ENCODE assay signal across 1 cellular context in the genomic region with DNA sequence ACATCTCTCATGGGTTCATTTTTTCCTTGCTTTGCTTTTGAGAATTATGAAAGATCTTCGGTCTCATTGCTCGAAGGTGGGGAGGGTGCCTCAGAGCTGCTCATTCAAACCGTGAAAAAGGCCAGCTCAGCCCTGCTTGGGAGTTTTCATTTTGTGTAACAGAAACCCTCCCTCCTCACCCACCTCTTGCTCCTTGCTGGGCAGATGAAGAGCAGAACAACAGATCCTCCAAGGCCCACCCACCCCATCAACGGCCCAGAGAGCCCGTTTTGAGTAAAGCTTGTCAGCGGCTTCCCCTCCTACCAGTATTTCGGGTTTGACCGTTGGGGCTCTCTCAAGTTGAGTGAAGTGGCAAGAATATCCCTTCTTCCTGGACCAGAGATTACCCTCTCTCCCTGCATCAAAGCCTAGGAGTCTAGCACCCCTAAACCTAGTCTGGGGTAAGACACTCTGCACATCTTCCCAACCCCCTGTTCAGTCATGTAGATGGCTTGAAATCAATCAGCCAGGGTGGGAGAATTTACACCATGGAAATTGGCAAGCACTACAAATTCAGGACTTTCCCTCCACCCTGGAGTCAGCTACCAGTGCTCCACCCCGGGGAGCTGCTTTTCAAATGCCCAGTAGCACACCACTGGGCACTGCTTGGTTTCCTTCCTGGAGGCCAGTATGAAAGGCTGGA.
TF ChIP-seq lines count a peak whose summit lies in the region.

No MANE protein-coding gene starts in this region.

TF ChIP-seq in IMR-90, 13 proteins besides CTCF, POLR2A, EP300 and RAD21:
- TF ChIP-seq RFX5 (IDR thresholded peaks at IDR 0.05; ENCODE audit: low read depth, low read length) (no peak), NFE2L2 (IDR thresholded peaks at IDR 0.05; ENCODE audit: low read depth, low read length) (no peak), FOS (IDR thresholded peaks at IDR 0.05; ENCODE audit: low read depth, low read length) (no peak), MXI1 (IDR thresholded peaks at IDR 0.05; ENCODE audit: borderline replicate concordance, low read depth, low read length) (no peak), BHLHE40 (IDR thresholded peaks at IDR 0.05; ENCODE audit: low read depth, low read length) (no peak), MAFK (IDR thresholded peaks at IDR 0.05; ENCODE audit: low read depth, low read length) (no peak), CHD1 (IDR thresholded peaks at IDR 0.05; ENCODE audit: low read depth, low read length) (no peak), CEBPB (IDR thresholded peaks at IDR 0.05; ENCODE audit: low read depth, low read length) (no peak), SMC3 (IDR thresholded peaks at IDR 0.05; ENCODE audit: low read depth, low read length) (no peak), MAZ (IDR thresholded peaks at IDR 0.05; ENCODE audit: borderline replicate concordance, low read depth, low read length) (no peak)
- TF ChIP-seq, protein P1, sequence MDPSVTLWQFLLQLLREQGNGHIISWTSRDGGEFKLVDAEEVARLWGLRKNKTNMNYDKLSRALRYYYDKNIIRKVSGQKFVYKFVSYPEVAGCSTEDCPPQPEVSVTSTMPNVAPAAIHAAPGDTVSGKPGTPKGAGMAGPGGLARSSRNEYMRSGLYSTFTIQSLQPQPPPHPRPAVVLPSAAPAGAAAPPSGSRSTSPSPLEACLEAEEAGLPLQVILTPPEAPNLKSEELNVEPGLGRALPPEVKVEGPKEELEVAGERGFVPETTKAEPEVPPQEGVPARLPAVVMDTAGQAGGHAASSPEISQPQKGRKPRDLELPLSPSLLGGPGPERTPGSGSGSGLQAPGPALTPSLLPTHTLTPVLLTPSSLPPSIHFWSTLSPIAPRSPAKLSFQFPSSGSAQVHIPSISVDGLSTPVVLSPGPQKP (IDR thresholded peaks at IDR 0.05; ENCODE audit: borderline replicate concordance, low read depth, low read length), result no peak
- TF ChIP-seq, protein P2, sequence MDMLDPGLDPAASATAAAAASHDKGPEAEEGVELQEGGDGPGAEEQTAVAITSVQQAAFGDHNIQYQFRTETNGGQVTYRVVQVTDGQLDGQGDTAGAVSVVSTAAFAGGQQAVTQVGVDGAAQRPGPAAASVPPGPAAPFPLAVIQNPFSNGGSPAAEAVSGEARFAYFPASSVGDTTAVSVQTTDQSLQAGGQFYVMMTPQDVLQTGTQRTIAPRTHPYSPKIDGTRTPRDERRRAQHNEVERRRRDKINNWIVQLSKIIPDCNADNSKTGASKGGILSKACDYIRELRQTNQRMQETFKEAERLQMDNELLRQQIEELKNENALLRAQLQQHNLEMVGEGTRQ (IDR thresholded peaks at IDR 0.05; ENCODE audit: low read depth, low read length), result no peak
